ENCODE assay signal across 8 cellular contexts in genomic region chr6:31541658-31542521, GRCh38. TPM values are rescaled to one million over a fixed set of nuclear protein-coding genes. Genes with fewer than 3 reads are reported as not detected.
DNase-seq lines count a peak whose midpoint lies in the region; ATAC-seq and TF ChIP-seq lines count a peak whose summit lies in the region.

Gene DDX39B, minus strand, starts transcription at chr6:31542003. Its CDS starts 1,471 bp downstream, at chr6:31540532.

- under 1% methylated on average over 43 of the region's 43 CpGs for WGBS in liver

- peak; percentile 71 for ATAC-seq in GM19395 (IDR thresholded peaks at IDR 0.05; ENCODE audit: unreplicated experiment)
- peak; percentile 54 for ATAC-seq in HG03571 (IDR thresholded peaks at IDR 0.05; ENCODE audit: unreplicated experiment)

- H3K9me3 ChIP-seq in liver (ENCODE audit: control insufficient read depth in 4 of 4, low read length in 3 of 4), result no peaks in the 10 kb centered on the region

- peak; percentile 15 to 24 for TF ChIP-seq RAD21 in liver (IDR thresholded peaks at IDR 0.05)

- TF ChIP-seq CTCF in liver (IDR thresholded peaks at IDR 0.05; ENCODE audit: low read depth, low read length, missing input control), result peak; percentile 0

- no peaks in the 10 kb centered on the region for H3K27me3 ChIP-seq in liver (ENCODE audit: control insufficient read depth in 4 of 4, insufficient read depth in 4 of 4, low read length in 3 of 4)

- peaks cover 2 to 21% (median 16%) of the 10 kb centered on the region in 4 donors for H3K36me3 ChIP-seq in liver (ENCODE audit: control insufficient read depth in 4 of 4, insufficient read depth in 3 of 4, low read depth in 1 of 4, low read length in 3 of 4)

- H3K9ac ChIP-seq in liver (ENCODE audit: low read depth in 1 of 2, low read length in 2 of 2), result peak within 1 kb of the TSS; percentile 99 to 100

- H3K27ac ChIP-seq in liver (ENCODE audit: low read depth in 1 of 2, low read length in 2 of 2), result peak within 1 kb of the TSS; percentile 99

- peak within 1 kb of the TSS; percentile 73 to 100 (median 98) for H3K4me3 ChIP-seq in liver (ENCODE audit: low read depth in 1 of 3, low read length in 3 of 3)

- DNase-seq in C1 segment of cervical spinal cord (lab: John Stamatoyannopoulos, UW), result peak; percentile 63 to 96 (median 92)
- peak; percentile 97 for DNase-seq in NCI-H774 (lab: John Stamatoyannopoulos, UW)
- peak; percentile 91 to 94 for DNase-seq in activated CD4-positive, alpha-beta T cell treated with anti-CD3 and anti-CD28 coated beads, Interleukin-2, amount 50 U/mL, for 48 hours
- DNase-seq in dermis blood vessel endothelial cell, result peak; percentile 98
- peak; percentile 92 for DNase-seq in stimulated activated CD4-positive, alpha-beta T cell treated with anti-CD3 and anti-CD28 coated beads, Interleukin-4, amount 100 ng/mL, for 1 hour

- peaks cover 5 to 38% (median 30%) of the 10 kb centered on the region in 4 donors for H3K4me1 ChIP-seq in liver (ENCODE audit: control insufficient read depth in 4 of 4, insufficient read depth in 4 of 4, low read length in 3 of 4)

TF ChIP-seq in liver, 16 proteins besides CTCF, POLR2A, EP300 and RAD21:
- TF ChIP-seq TAF1 (conservative IDR thresholded peaks at IDR 0.05) (peak; percentile 100), YY1 (IDR thresholded peaks at IDR 0.05) (peak; percentile 99), MAX (IDR thresholded peaks at IDR 0.05) (peak; percentile 88), FOXA1 (IDR thresholded peaks at IDR 0.05) (peak; percentile 48), JUND (IDR thresholded peaks at IDR 0.05) (peak in 1 of 2 donors; percentile 18), RXRA (IDR thresholded peaks at IDR 0.05) (peak; percentile 93 to 95), EGR1 (IDR thresholded peaks at IDR 0.05; ENCODE audit: low read depth in 2 of 2) (peak in 1 of 2 donors; percentile 73), REST (IDR thresholded peaks at IDR 0.05) (no peak), FOXA2 (IDR thresholded peaks at IDR 0.05) (peak; percentile 9), SP1 (IDR thresholded peaks at IDR 0.05) (peak; percentile 75), GABPA (IDR thresholded peaks at IDR 0.05 in 1 of 2, conservative IDR thresholded peaks at IDR 0.05 in 1 of 2) (peak; percentile 77 to 95), HNF4G (IDR thresholded peaks at IDR 0.05) (no peak), HNF4A (conservative IDR thresholded peaks at IDR 0.05) (peak; percentile 27 to 33), ZBTB33 (IDR thresholded peaks at IDR 0.05) (peak; percentile 90), NR2F2 (IDR thresholded peaks at IDR 0.05) (peak; percentile 64), ATF3 (IDR thresholded peaks at IDR 0.05) (peak; percentile 21)

RNA-seq across cellular contexts. Expression of gene DDX39B, which starts in this region (rescaled TPM):
- total RNA-seq in dermis blood vessel endothelial cell (308 and 381 TPM in 2 replicates), liver (100 to 1,000 TPM; 151 to 254 TPM)
- 100 to 1,000 TPM in 1 of 2 donors, 10 to 100 TPM in 1; 75.0 to 120 TPM for polyA plus RNA-seq in liver

Comparison
In these comparisons a context has a peak if more than half of its experiments do, and no peak if none do; other contexts are left out.
1. Peak in every context shown above with its lines: DNase-seq, ATAC-seq, H3K4me3 ChIP-seq and H3K27ac ChIP-seq.